Comparison of ENCODE assay signal across 18 cellular contexts in the genomic region with DNA sequence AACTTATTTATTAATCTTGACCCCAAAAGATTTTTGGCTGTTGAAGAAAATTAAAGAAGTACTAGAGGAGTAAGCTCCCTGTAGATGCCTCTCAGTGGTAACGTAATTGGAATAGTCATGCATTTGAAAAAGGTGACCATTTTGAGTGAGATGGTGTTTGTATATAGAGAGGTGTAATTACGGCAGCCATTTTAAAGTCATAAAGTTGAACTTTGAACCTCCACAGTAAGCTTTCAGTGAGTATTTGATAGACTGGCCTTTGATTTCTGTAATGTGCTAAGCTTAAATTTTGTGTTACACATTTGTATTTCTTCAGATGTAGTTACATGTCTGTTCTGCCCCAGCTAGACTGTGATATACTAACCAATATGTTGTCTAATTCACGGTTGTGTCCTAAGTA. TPM values are rescaled to one million over a fixed set of nuclear protein-coding genes. Genes with fewer than 3 reads are reported as not detected.
A peak's percentile ranks its signal among the peaks of the same experiment; 100 is the strongest.
DNase-seq lines count a peak whose midpoint lies in the region; ATAC-seq, FAIRE-seq and TF ChIP-seq lines count a peak whose summit lies in the region.
"Had no signal": no experiment of that assay in that cellular context is flagged by ENCODE, and none has a peak within 500 bp of the region (broad histone marks: within the 10 kb centered on the region; RNA-seq: fewer than 3 reads in every experiment).

No MANE protein-coding gene starts in this region.

- no peak for TF ChIP-seq POLR2A in H1 (IDR thresholded peaks at IDR 0.05; ENCODE audit: control extremely low read depth in 1 of 2, low read depth in 2 of 2, low read length in 2 of 2)

- no peaks in the 10 kb centered on the region for H3K79me2 ChIP-seq in H1 (ENCODE audit: control insufficient read depth in 1 of 2, insufficient read depth in 2 of 2, low read length in 2 of 2)

- H3K14ac ChIP-seq in H1 (ENCODE audit: insufficient read length): no peak overlapping the region

- peaks cover 4 to 6% of the 10 kb centered on the region in 2 donors for H3K36me3 Mint-ChIP-seq in activated T-cell treated with anti-CD3 and anti-CD28 coated beads, Interleukin-2, amount 50 U/mL, for 72 hours (ENCODE audit: insufficient read depth in 2 of 2)
- peaks cover 18% of the 10 kb centered on the region for H3K36me3 Mint-ChIP-seq in activated T-cell treated with anti-CD3 and anti-CD28 coated beads, Interleukin-2, amount 50 U/mL, for 4 hours (ENCODE audit: insufficient read depth)

- WGBS in H1 (ENCODE audit: extremely low coverage in 1 of 2, insufficient coverage in 1 of 2, insufficient read length in 1 of 2, insufficient replicate concordance in 2 of 2, low coverage in 1 of 2, low lambda C conversion rate in 2 of 2, missing lambda C conversion rate in 1 of 2), 2 experiments: 91% methylated on average over 3 of the region's 3 CpGs; no CpG with 5 or more reads in 1 of the 2 experiments
- WGBS in small intestine, 3 donors: 32 to 60% (median 55%) methylated on average over 3 of the region's 3 CpGs

- H4K20me1 ChIP-seq in H1 (replicated peaks in 1 of 2; ENCODE audit: control insufficient read depth in 1 of 2, insufficient read depth in 2 of 2, low read length in 2 of 2): no peaks in the 10 kb centered on the region

- H2BK15ac ChIP-seq in H1 (ENCODE audit: low read length): no peak overlapping the region

- DNase-seq in activated T-cell treated with anti-CD3 and anti-CD28 coated beads, Interleukin-2, amount 50 U/mL, for 72 hours: no peak
- DNase-seq in activated T-cell treated with anti-CD3 and anti-CD28 coated beads, Interleukin-2, amount 50 U/mL, for 4 hours: no peak
- DNase-seq in NCI-H2227 treated with DMSO at 0.1 percent for 48 hours (lab: John Stamatoyannopoulos, UW): peak; percentile 11
- no peak for DNase-seq in H1 (ENCODE audit: low read depth in 1 of 2, low spot score in 2 of 2)
- peak; percentile 78 for DNase-seq in small intestine
- DNase-seq in AG08396 (ENCODE audit: low spot score): no peak
- DNase-seq in GM19240 (ENCODE audit: insufficient read length, low spot score): no peak
- DNase-seq: 8988T; Calu3; CD4-positive, CD25-positive, alpha-beta regulatory T cell; DMS 273 treated with DMSO at 0.1 percent for 48 hours had no signal

- H4K5ac ChIP-seq in H1 (ENCODE audit: insufficient read length, low read depth, low read length): no peak overlapping the region

- H3K4me3 ChIP-seq in H1 (ENCODE audit: extremely low read depth in 1 of 4, insufficient read depth in 2 of 4, low read depth in 3 of 4, low read length in 4 of 4): no peak overlapping the region
- no peak overlapping the region for H3K4me3 ChIP-seq in small intestine (ENCODE audit: low read depth in 1 of 2, low read length in 2 of 2)
- H3K4me3 ChIP-seq: BLaER1 treated with 17β-estradiol and CSF1 and Interleukin-3, amounts not matched to agents 10 nM and 100 nM; K562 had no signal

- H3K4me1 ChIP-seq in H1 (replicated peaks in 1 of 4; ENCODE audit: control insufficient read depth in 3 of 4, insufficient read depth in 4 of 4, low read length in 3 of 4): no peaks in the 10 kb centered on the region
- no peaks in the 10 kb centered on the region for H3K4me1 ChIP-seq in small intestine (ENCODE audit: control insufficient read depth in 2 of 2, insufficient read depth in 1 of 2, low read depth in 1 of 2, low read length in 1 of 2)
- H3K4me1 ChIP-seq: BLaER1 treated with 17β-estradiol and CSF1 and Interleukin-3, amounts not matched to agents 10 nM and 100 nM had no signal

- H3K27me3 ChIP-seq in H1 (replicated peaks in 1 of 4; ENCODE audit: control insufficient read depth in 3 of 4, extremely low read depth in 1 of 4, insufficient read depth in 3 of 4, low read length in 3 of 4) (no peaks in the 10 kb centered on the region), small intestine (ENCODE audit: control insufficient read depth in 2 of 2, insufficient read depth in 2 of 2, low read length in 2 of 2) (no peaks in the 10 kb centered on the region)
- H3K27me3 ChIP-seq: BLaER1 treated with 17β-estradiol and CSF1 and Interleukin-3, amounts not matched to agents 10 nM and 100 nM had no signal

- H2AFZ ChIP-seq in H1 (ENCODE audit: low read length): no peak overlapping the region

- no peaks in the 10 kb centered on the region for H3K23me2 ChIP-seq in H1 (ENCODE audit: low read depth, low read length)

- no peak overlapping the region for H2AK5ac ChIP-seq in H1 (ENCODE audit: low read depth, low read length)

- no peak overlapping the region for H2BK5ac ChIP-seq in H1 (ENCODE audit: low read depth, low read length)

- no peaks in the 10 kb centered on the region for H3K9me3 Mint-ChIP-seq in activated T-cell treated with anti-CD3 and anti-CD28 coated beads, Interleukin-2, amount 50 U/mL, for 72 hours
- no peaks in the 10 kb centered on the region for H3K9me3 Mint-ChIP-seq in activated T-cell treated with anti-CD3 and anti-CD28 coated beads, Interleukin-2, amount 50 U/mL, for 4 hours

- no peak for TF ChIP-seq EP300 in H1 (IDR thresholded peaks at IDR 0.05; ENCODE audit: borderline replicate concordance in 1 of 2, low read depth in 2 of 2, low read length in 2 of 2)

- no peak overlapping the region for H2BK12ac ChIP-seq in H1 (ENCODE audit: low read depth, low read length)

- no peaks in the 10 kb centered on the region for H3K9me3 ChIP-seq in H1 (ENCODE audit: insufficient read depth in 2 of 2, low read depth in 1 of 2, low read length in 1 of 2)
- H3K9me3 ChIP-seq in small intestine (ENCODE audit: control insufficient read depth, low read depth): no peaks in the 10 kb centered on the region
- H3K9me3 ChIP-seq: BLaER1 treated with 17β-estradiol and CSF1 and Interleukin-3, amounts not matched to agents 10 nM and 100 nM had no signal

- H3K36me3 ChIP-seq in H1 (ENCODE audit: control insufficient read depth in 2 of 4, insufficient read depth in 4 of 4, low read length in 3 of 4) (peaks cover 0 to 4% (median 0%) of the 10 kb centered on the region in 4 experiments; a peak in 1 of 8 replicates), small intestine (ENCODE audit: control insufficient read depth in 2 of 2, insufficient read depth in 2 of 2, low read length in 2 of 2) (no peaks in the 10 kb centered on the region)

- no peak for ATAC-seq in activated T-cell treated with anti-CD3 and anti-CD28 coated beads, Interleukin-2, amount 50 U/mL, for 72 hours (replicated peaks in 1 of 2)
- no peak for ATAC-seq in activated T-cell treated with anti-CD3 and anti-CD28 coated beads, Interleukin-2, amount 50 U/mL, for 4 hours
- ATAC-seq in HG03442 (IDR thresholded peaks at IDR 0.05; ENCODE audit: unreplicated experiment): no peak
- ATAC-seq: HCT116, K562 had no signal

- H3K56ac ChIP-seq in H1 (replicated peaks; ENCODE audit: insufficient read length, low read depth, low read length): no peak overlapping the region

- no peak overlapping the region for H4K8ac ChIP-seq in H1 (ENCODE audit: extremely low read depth, insufficient read depth, low read length)

- H4K91ac ChIP-seq in H1 (replicated peaks; ENCODE audit: insufficient read length, low read length): no peak overlapping the region

- H3K4me1 Mint-ChIP-seq in activated T-cell treated with anti-CD3 and anti-CD28 coated beads, Interleukin-2, amount 50 U/mL, for 72 hours (ENCODE audit: low read depth): peaks cover 25% of the 10 kb centered on the region
- peaks cover 14% of the 10 kb centered on the region for H3K4me1 Mint-ChIP-seq in activated T-cell treated with anti-CD3 and anti-CD28 coated beads, Interleukin-2, amount 50 U/mL, for 4 hours (ENCODE audit: low read depth)

- H3K4me2 ChIP-seq in H1 (ENCODE audit: insufficient read depth in 1 of 2, low read depth in 2 of 2, low read length in 2 of 2): no peak overlapping the region
- H3K4me2 ChIP-seq: BLaER1 treated with 17β-estradiol and CSF1 and Interleukin-3, amounts not matched to agents 10 nM and 100 nM had no signal

- H3K18ac ChIP-seq in H1 (ENCODE audit: extremely low read depth, low read length): no peak overlapping the region

- H3K79me1 ChIP-seq in H1 (ENCODE audit: low read depth, low read length): no peaks in the 10 kb centered on the region

- H3K27ac ChIP-seq in H1 (ENCODE audit: low read depth, low read length) (no peak overlapping the region), small intestine (ENCODE audit: low read depth in 1 of 2, low read length in 1 of 2) (no peak overlapping the region)
- H3K27ac ChIP-seq: BLaER1 treated with 17β-estradiol and CSF1 and Interleukin-3, amounts not matched to agents 10 nM and 100 nM had no signal

- CTCF ChIA-PET in H1 (lab: Charles Lee; ENCODE audit: partially characterized antibody): interaction anchor here (0.9 to 1.5 kb wide), 3 partner anchors 73 to 89 kb away, joined by 3 to 4 read pairs (median 3); no protein-coding TSS in a partner anchor

- no peak overlapping the region for H3K9ac ChIP-seq in H1 (replicated peaks in 1 of 4; ENCODE audit: extremely low read depth in 1 of 4, low read depth in 3 of 4, low read length in 3 of 4)
- H3K9ac ChIP-seq: BLaER1 treated with 17β-estradiol and CSF1 and Interleukin-3, amounts not matched to agents 10 nM and 100 nM had no signal

- POLR2A ChIA-PET in H1 (lab: Charles Lee; ENCODE audit: partially characterized antibody): interaction anchor here (0.6 kb wide), 1 partner anchor 225 kb away, joined by 3 read pairs; no protein-coding TSS in a partner anchor

- no peak overlapping the region for H3K4me3 Mint-ChIP-seq in activated T-cell treated with anti-CD3 and anti-CD28 coated beads, Interleukin-2, amount 50 U/mL, for 72 hours
- H3K4me3 Mint-ChIP-seq in activated T-cell treated with anti-CD3 and anti-CD28 coated beads, Interleukin-2, amount 50 U/mL, for 4 hours: no peak overlapping the region
- H3K4me3 Mint-ChIP-seq: CD4-positive, CD25-positive, alpha-beta regulatory T cell had no signal

- no peak overlapping the region for H2BK20ac ChIP-seq in H1 (ENCODE audit: low read length)

- H2BK120ac ChIP-seq in H1 (replicated peaks; ENCODE audit: low read depth, low read length): no peak overlapping the region

- FAIRE-seq in H1 (lab: Jason Lieb, UNC): no peak
- no peak for FAIRE-seq in small intestine (lab: Jason Lieb, UNC)
- FAIRE-seq: K562 had no signal

- no peak overlapping the region for H3K23ac ChIP-seq in H1 (ENCODE audit: insufficient read length)

- H3K27ac Mint-ChIP-seq in activated T-cell treated with anti-CD3 and anti-CD28 coated beads, Interleukin-2, amount 50 U/mL, for 72 hours: peak overlapping the region; percentile 73
- H3K27ac Mint-ChIP-seq: CD4-positive, CD25-positive, alpha-beta regulatory T cell had no signal

- no peak for TF ChIP-seq CTCF in H1 (IDR thresholded peaks at IDR 0.05; ENCODE audit: control extremely low read depth in 1 of 3, insufficient read depth in 1 of 3, low read depth in 1 of 3, low read length in 3 of 3)

- no peak overlapping the region for H3K4ac ChIP-seq in H1 (replicated peaks; ENCODE audit: insufficient read length, low read depth, low read length)

- H3K27me3 Mint-ChIP-seq in activated T-cell treated with anti-CD3 and anti-CD28 coated beads, Interleukin-2, amount 50 U/mL, for 72 hours (ENCODE audit: low read depth): no peaks in the 10 kb centered on the region
- H3K27me3 Mint-ChIP-seq in activated T-cell treated with anti-CD3 and anti-CD28 coated beads, Interleukin-2, amount 50 U/mL, for 4 hours (ENCODE audit: low read depth): no peaks in the 10 kb centered on the region
- H3K27me3 Mint-ChIP-seq: CD4-positive, CD25-positive, alpha-beta regulatory T cell had no signal

- no peak for TF ChIP-seq RAD21 in H1 (IDR thresholded peaks at IDR 0.05 in 1 of 2, conservative IDR thresholded peaks at IDR 0.05 in 1 of 2; ENCODE audit: low read depth in 2 of 2, low read length in 2 of 2)

RNA-seq across cellular contexts. Expression of gene TMCO2, which starts 21.6 kb away (rescaled TPM):
- total RNA-seq in activated T-cell treated with anti-CD3 and anti-CD28 coated beads, Interleukin-2, amount 50 U/mL, for 72 hours: 1 to 10 TPM in 1 of 2 donors, under 1 TPM in 1; 0.82 to 1.2 TPM
- total RNA-seq in activated T-cell treated with anti-CD3 and anti-CD28 coated beads, Interleukin-2, amount 50 U/mL, for 4 hours: not detected
- total RNA-seq in H1 (2021; fragmentation: NEBNext Ultra II Directional; extraction: Animal tissue kit (Norgen Biotek cat#: 25700)): not detected in 2 replicates
- polyA plus RNA-seq in H1 (2011; rRNA removed) (not detected in 2 replicates), small intestine (not detected)
- polyA plus RNA-seq in H1 (2011; cell fraction: cytosol; rRNA removed): not detected
- not detected for polyA plus RNA-seq in H1 (2011; cell fraction: nucleus; rRNA removed)
- polyA plus RNA-seq in H1 (2012, experiment 1 of 2): not detected in 4 replicates
- polyA plus RNA-seq in H1 (2012, experiment 2 of 2): not detected
- not detected for polyA plus RNA-seq in H1 (2013, experiment 1 of 2)
- not detected for polyA plus RNA-seq in H1 (2013, experiment 2 of 2)
- not detected in 2 replicates for polyA minus RNA-seq in H1 (2011; rRNA and poly(A)+ RNA removed)
- not detected for polyA minus RNA-seq in H1 (2011; cell fraction: cytosol; rRNA and poly(A)+ RNA removed)
- not detected for polyA minus RNA-seq in H1 (2011; cell fraction: nucleus; rRNA and poly(A)+ RNA removed)
- total RNA-seq: Calu3; CD4-positive, CD25-positive, alpha-beta regulatory T cell; Daoy; H4; HT1080; K562 had no signal
- polyA plus RNA-seq: CD4-positive, CD25-positive, alpha-beta regulatory T cell; K562 had no signal

RNA-seq across cellular contexts. Expression of gene ZMPSTE24, which starts 31.8 kb away (rescaled TPM):
- 10 to 100 TPM; 32.7 to 36.8 TPM for total RNA-seq in activated T-cell treated with anti-CD3 and anti-CD28 coated beads, Interleukin-2, amount 50 U/mL, for 72 hours
- total RNA-seq in activated T-cell treated with anti-CD3 and anti-CD28 coated beads, Interleukin-2, amount 50 U/mL, for 4 hours: 10 to 100 TPM; 56.4 to 59.6 (median 59.5) TPM
- total RNA-seq in H1 (2021; fragmentation: NEBNext Ultra II Directional; extraction: Animal tissue kit (Norgen Biotek cat#: 25700)): 41.5 and 42.9 TPM in 2 replicates
- polyA plus RNA-seq in H1 (2011; rRNA removed) (7.9 and 12.7 TPM in 2 replicates), small intestine (10 to 100 TPM in 2 of 3 donors, 1 to 10 TPM in 1; 9.8 to 33.0 (median 11.3) TPM)
- polyA plus RNA-seq in H1 (2011; cell fraction: cytosol; rRNA removed): 15.7 TPM
- polyA plus RNA-seq in H1 (2011; cell fraction: nucleus; rRNA removed): 5.6 TPM
- 15.9 to 30.3 TPM (median 18.2 TPM) in 4 replicates for polyA plus RNA-seq in H1 (2012, experiment 1 of 2)
- polyA plus RNA-seq in H1 (2012, experiment 2 of 2): 2.7 TPM
- 58.1 TPM for polyA plus RNA-seq in H1 (2013, experiment 1 of 2)
- polyA plus RNA-seq in H1 (2013, experiment 2 of 2): 63.2 TPM
- 15.8 and 18.8 TPM in 2 replicates for polyA minus RNA-seq in H1 (2011; rRNA and poly(A)+ RNA removed)
- polyA minus RNA-seq in H1 (2011; cell fraction: cytosol; rRNA and poly(A)+ RNA removed): 25.6 TPM
- 12.8 TPM for polyA minus RNA-seq in H1 (2011; cell fraction: nucleus; rRNA and poly(A)+ RNA removed)

Comparison
In these comparisons a context has a peak if more than half of its experiments do, and no peak if none do; other contexts are left out.
1. DNase-seq: peak in NCI-H2227 treated with DMSO at 0.1 percent for 48 hours (single experiment) and small intestine (single experiment); none in activated T-cell treated with anti-CD3 and anti-CD28 coated beads, Interleukin-2, amount 50 U/mL, for 72 hours (0 of 2), activated T-cell treated with anti-CD3 and anti-CD28 coated beads, Interleukin-2, amount 50 U/mL, for 4 hours (single experiment), H1 (0 of 2), AG08396 (single experiment) and GM19240 (single experiment).